In genomic region chr17:18723509-18723908, GRCh38 we compare ENCODE assay signal across 2 cellular contexts. TPM values are rescaled to one million over a fixed set of nuclear protein-coding genes. Genes with fewer than 3 reads are reported as not detected.
"Had no signal": no experiment of that assay in that cellular context is flagged by ENCODE, and none has a peak within 500 bp of the region (broad histone marks: within the 10 kb centered on the region; RNA-seq: fewer than 3 reads in every experiment).

No MANE protein-coding gene starts in this region.

RNA-seq across cellular contexts. Expression of gene FBXW10, which starts 20.3 kb away (rescaled TPM):
- total RNA-seq: IMR-90, Right ventricle myocardium inferior had no signal
- polyA plus RNA-seq: IMR-90 had no signal
